In the genomic region with DNA sequence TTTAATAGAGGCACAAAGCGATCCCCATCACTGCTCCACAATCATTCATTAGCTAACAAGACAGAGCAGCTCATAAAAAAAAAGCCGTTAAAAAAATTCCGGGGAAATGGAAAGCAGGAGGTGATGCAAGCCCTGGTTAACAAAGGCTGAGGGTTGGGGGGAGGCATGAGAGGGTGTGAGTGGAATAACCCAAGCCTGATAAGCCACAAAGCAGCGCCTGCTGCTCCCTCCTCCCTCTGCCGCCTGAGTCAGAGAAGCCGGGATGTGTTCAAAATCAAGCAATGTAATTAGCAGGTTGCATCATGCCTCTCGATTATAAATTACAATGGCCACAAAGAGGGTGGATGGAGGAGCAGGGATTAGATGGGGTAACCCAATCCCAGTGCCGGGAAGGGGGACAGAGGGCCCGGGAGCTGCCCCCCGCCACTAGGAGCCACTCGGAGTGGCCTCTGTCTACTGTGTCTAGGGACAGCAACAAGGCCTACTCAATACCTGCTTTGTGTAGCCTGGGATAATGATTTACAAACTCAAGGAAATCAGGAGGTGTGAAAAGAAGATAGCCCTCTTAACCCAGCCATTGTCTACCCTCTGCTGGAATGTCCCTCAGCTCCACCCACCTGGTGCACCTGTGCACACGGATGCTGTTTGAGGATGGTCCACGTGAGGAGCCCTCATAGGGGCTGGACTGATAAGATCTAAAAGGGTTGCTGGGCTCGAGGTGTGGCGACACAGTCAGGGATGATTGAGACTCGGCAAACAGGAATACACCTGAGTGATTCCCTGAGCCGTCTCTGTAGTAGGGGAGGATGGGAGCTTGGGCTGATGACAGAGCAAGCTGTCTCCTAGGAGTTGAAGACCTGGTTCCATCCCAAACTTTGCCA, we compare ENCODE assay signal across 1 cellular context.
A peak's percentile ranks its signal among the peaks of the same experiment; 100 is the strongest.
TF ChIP-seq lines count a peak whose summit lies in the region.

No MANE protein-coding gene starts in this region.

TF ChIP-seq in HepG2, 621 proteins besides CTCF, POLR2A, EP300 and RAD21 (continued from another document and continues in another):
- TF ChIP-seq ELF4 (CRISPR knock-in tag; IDR thresholded peaks at IDR 0.05; ENCODE audit: borderline replicate concordance) (no peak), BHLHE40 (IDR thresholded peaks at IDR 0.05; ENCODE audit: low read length) (peak; percentile 72), CHD4 (IDR thresholded peaks at IDR 0.05; ENCODE audit: borderline replicate concordance, low read length) (no peak; the same call in 1 of the 2 replicates), SRY (CRISPR knock-in tag; IDR thresholded peaks at IDR 0.05) (0 out of 2 replicates have a peak, but pooled peaks have one; percentile 68), MLLT10 (CRISPR knock-in tag; IDR thresholded peaks at IDR 0.05) (no peak), SMARCC2 (IDR thresholded peaks at IDR 0.05) (no peak), SNAPC2 (CRISPR knock-in tag; IDR thresholded peaks at IDR 0.05) (no peak), RBFOX2 (IDR thresholded peaks at IDR 0.05; ENCODE audit: low read depth, low read length) (no peak), ZFP41 (CRISPR knock-in tag; IDR thresholded peaks at IDR 0.05; ENCODE audit: borderline replicate concordance) (no peak), ZBTB7B (CRISPR knock-in tag; IDR thresholded peaks at IDR 0.05) (peak; percentile 95), ASH2L (IDR thresholded peaks at IDR 0.05; ENCODE audit: insufficient read length, low read depth, low read length) (peak; percentile 89), SIX4 (CRISPR knock-in tag; IDR thresholded peaks at IDR 0.05) (peak; percentile 9; the same call in 1 of the 2 replicates), PLRG1 (conservative IDR thresholded peaks at IDR 0.05) (no peak), NFE2L2 (IDR thresholded peaks at IDR 0.05; ENCODE audit: low read length) (no peak), FOXK1 (CRISPR knock-in tag; IDR thresholded peaks at IDR 0.05; ENCODE audit: borderline replicate concordance, low read depth) (peak; percentile 88), ZNF607 (CRISPR knock-in tag; IDR thresholded peaks at IDR 0.05; ENCODE audit: borderline replicate concordance) (0 out of 2 replicates have a peak, but pooled peaks have one; percentile 3), PRPF4 (IDR thresholded peaks at IDR 0.05; ENCODE audit: low read depth, low read length, poor library complexity, severe bottlenecking) (no peak), ZNF556 (CRISPR knock-in tag; IDR thresholded peaks at IDR 0.05; ENCODE audit: borderline replicate concordance) (no peak), RBM22 (optimal IDR thresholded peaks at IDR 0.05; ENCODE audit: low read length) (no peak), PHF21A (CRISPR knock-in tag; IDR thresholded peaks at IDR 0.05) (peak; percentile 98), ZNF83 (CRISPR knock-in tag; IDR thresholded peaks at IDR 0.05; ENCODE audit: borderline replicate concordance) (no peak), WIZ (CRISPR knock-in tag; IDR thresholded peaks at IDR 0.05) (no peak), ZNF839 (CRISPR knock-in tag; IDR thresholded peaks at IDR 0.05; ENCODE audit: borderline replicate concordance) (no peak), ZNF354B (CRISPR knock-in tag; IDR thresholded peaks at IDR 0.05) (no peak), NFATC3 (CRISPR knock-in tag; IDR thresholded peaks at IDR 0.05) (no peak), NFRKB (IDR thresholded peaks at IDR 0.05) (no peak), ZNF234 (CRISPR knock-in tag; conservative IDR thresholded peaks at IDR 0.05) (no peak), ZSCAN30 (CRISPR knock-in tag; IDR thresholded peaks at IDR 0.05) (0 out of 2 replicates have a peak, but pooled peaks have one; percentile 24), ZNF296 (CRISPR knock-in tag; conservative IDR thresholded peaks at IDR 0.05) (peak; percentile 87; the same call in 1 of the 2 replicates), ETV6 (CRISPR knock-in tag; conservative IDR thresholded peaks at IDR 0.05) (no peak; the same call in none of the 2 replicates), ARHGAP35 (CRISPR knock-in tag; IDR thresholded peaks at IDR 0.05; ENCODE audit: borderline replicate concordance) (peak; percentile 57; the same call in 1 of the 2 replicates), SOX5 (CRISPR knock-in tag; IDR thresholded peaks at IDR 0.05; ENCODE audit: borderline replicate concordance) (peak; percentile 100)
- TF ChIP-seq, protein P1, sequence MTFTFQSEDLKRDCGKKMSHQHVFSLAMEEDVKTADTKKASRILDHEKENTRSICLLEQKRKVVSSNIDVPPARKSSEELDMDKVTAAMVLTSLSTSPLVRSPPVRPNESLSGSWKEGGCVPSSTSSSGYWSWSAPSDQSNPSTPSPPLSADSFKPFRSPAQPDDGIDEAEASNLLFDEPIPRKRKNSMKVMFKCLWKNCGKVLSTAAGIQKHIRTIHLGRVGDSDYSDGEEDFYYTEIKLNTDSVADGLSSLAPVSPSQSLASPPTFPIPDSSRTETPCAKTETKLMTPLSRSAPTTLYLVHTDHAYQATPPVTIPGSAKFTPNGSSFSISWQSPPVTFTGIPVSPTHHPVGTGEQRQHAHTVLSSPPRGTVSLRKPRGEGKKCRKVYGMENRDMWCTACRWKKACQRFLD (CRISPR knock-in tag; IDR thresholded peaks at IDR 0.05; ENCODE audit: borderline replicate concordance): no peak
- TF ChIP-seq, protein P2, sequence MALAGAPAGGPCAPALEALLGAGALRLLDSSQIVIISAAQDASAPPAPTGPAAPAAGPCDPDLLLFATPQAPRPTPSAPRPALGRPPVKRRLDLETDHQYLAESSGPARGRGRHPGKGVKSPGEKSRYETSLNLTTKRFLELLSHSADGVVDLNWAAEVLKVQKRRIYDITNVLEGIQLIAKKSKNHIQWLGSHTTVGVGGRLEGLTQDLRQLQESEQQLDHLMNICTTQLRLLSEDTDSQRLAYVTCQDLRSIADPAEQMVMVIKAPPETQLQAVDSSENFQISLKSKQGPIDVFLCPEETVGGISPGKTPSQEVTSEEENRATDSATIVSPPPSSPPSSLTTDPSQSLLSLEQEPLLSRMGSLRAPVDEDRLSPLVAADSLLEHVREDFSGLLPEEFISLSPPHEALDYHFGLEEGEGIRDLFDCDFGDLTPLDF (CRISPR knock-in tag; IDR thresholded peaks at IDR 0.05): peak; percentile 21; the same call in 1 of the 2 replicates
- TF ChIP-seq, protein P3, sequence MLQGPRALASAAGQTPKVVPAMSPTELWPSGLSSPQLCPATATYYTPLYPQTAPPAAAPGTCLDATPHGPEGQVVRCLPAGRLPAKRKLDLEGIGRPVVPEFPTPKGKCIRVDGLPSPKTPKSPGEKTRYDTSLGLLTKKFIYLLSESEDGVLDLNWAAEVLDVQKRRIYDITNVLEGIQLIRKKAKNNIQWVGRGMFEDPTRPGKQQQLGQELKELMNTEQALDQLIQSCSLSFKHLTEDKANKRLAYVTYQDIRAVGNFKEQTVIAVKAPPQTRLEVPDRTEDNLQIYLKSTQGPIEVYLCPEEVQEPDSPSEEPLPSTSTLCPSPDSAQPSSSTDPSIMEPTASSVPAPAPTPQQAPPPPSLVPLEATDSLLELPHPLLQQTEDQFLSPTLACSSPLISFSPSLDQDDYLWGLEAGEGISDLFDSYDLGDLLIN (CRISPR knock-in tag; IDR thresholded peaks at IDR 0.05; ENCODE audit: borderline replicate concordance): no peak
- TF ChIP-seq, protein P4, sequence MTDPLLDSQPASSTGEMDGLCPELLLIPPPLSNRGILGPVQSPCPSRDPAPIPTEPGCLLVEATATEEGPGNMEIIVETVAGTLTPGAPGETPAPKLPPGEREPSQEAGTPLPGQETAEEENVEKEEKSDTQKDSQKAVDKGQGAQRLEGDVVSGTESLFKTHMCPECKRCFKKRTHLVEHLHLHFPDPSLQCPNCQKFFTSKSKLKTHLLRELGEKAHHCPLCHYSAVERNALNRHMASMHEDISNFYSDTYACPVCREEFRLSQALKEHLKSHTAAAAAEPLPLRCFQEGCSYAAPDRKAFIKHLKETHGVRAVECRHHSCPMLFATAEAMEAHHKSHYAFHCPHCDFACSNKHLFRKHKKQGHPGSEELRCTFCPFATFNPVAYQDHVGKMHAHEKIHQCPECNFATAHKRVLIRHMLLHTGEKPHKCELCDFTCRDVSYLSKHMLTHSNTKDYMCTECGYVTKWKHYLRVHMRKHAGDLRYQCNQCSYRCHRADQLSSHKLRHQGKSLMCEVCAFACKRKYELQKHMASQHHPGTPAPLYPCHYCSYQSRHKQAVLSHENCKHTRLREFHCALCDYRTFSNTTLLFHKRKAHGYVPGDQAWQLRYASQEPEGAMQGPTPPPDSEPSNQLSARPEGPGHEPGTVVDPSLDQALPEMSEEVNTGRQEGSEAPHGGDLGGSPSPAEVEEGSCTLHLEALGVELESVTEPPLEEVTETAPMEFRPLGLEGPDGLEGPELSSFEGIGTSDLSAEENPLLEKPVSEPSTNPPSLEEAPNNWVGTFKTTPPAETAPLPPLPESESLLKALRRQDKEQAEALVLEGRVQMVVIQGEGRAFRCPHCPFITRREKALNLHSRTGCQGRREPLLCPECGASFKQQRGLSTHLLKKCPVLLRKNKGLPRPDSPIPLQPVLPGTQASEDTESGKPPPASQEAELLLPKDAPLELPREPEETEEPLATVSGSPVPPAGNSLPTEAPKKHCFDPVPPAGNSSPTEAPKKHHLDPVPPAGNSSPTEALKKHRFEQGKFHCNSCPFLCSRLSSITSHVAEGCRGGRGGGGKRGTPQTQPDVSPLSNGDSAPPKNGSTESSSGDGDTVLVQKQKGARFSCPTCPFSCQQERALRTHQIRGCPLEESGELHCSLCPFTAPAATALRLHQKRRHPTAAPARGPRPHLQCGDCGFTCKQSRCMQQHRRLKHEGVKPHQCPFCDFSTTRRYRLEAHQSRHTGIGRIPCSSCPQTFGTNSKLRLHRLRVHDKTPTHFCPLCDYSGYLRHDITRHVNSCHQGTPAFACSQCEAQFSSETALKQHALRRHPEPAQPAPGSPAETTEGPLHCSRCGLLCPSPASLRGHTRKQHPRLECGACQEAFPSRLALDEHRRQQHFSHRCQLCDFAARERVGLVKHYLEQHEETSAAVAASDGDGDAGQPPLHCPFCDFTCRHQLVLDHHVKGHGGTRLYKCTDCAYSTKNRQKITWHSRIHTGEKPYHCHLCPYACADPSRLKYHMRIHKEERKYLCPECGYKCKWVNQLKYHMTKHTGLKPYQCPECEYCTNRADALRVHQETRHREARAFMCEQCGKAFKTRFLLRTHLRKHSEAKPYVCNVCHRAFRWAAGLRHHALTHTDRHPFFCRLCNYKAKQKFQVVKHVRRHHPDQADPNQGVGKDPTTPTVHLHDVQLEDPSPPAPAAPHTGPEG (CRISPR knock-in tag; IDR thresholded peaks at IDR 0.05): peak; percentile 66
- TF ChIP-seq, protein P5, sequence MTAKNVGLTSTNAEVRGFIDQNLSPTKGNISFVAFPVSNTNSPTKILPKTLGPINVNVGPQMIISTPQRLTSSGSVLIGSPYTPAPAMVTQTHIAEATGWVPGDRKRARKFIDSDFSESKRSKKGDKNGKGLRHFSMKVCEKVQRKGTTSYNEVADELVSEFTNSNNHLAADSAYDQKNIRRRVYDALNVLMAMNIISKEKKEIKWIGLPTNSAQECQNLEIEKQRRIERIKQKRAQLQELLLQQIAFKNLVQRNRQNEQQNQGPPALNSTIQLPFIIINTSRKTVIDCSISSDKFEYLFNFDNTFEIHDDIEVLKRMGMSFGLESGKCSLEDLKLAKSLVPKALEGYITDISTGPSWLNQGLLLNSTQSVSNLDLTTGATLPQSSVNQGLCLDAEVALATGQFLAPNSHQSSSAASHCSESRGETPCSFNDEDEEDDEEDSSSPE (CRISPR knock-in tag; IDR thresholded peaks at IDR 0.05): peak; percentile 56; the same call in 1 of the 2 replicates
- TF ChIP-seq, protein P6, sequence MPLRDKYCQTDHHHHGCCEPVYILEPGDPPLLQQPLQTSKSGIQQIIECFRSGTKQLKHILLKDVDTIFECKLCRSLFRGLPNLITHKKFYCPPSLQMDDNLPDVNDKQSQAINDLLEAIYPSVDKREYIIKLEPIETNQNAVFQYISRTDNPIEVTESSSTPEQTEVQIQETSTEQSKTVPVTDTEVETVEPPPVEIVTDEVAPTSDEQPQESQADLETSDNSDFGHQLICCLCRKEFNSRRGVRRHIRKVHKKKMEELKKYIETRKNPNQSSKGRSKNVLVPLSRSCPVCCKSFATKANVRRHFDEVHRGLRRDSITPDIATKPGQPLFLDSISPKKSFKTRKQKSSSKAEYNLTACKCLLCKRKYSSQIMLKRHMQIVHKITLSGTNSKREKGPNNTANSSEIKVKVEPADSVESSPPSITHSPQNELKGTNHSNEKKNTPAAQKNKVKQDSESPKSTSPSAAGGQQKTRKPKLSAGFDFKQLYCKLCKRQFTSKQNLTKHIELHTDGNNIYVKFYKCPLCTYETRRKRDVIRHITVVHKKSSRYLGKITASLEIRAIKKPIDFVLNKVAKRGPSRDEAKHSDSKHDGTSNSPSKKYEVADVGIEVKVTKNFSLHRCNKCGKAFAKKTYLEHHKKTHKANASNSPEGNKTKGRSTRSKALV (CRISPR knock-in tag; IDR thresholded peaks at IDR 0.05): peak; percentile 49; the same call in 1 of the 2 replicates
- TF ChIP-seq, protein P7, sequence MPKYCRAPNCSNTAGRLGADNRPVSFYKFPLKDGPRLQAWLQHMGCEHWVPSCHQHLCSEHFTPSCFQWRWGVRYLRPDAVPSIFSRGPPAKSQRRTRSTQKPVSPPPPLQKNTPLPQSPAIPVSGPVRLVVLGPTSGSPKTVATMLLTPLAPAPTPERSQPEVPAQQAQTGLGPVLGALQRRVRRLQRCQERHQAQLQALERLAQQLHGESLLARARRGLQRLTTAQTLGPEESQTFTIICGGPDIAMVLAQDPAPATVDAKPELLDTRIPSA (CRISPR knock-in tag; IDR thresholded peaks at IDR 0.05; ENCODE audit: borderline replicate concordance): no peak
- TF ChIP-seq, protein P8, sequence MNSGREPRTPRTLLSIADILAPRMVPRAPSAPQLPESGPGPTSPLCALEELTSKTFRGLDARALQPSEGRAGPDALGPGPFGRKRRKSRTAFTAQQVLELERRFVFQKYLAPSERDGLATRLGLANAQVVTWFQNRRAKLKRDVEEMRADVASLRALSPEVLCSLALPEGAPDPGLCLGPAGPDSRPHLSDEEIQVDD (CRISPR knock-in tag; IDR thresholded peaks at IDR 0.05; ENCODE audit: borderline replicate concordance): no peak
- TF ChIP-seq, protein P9, sequence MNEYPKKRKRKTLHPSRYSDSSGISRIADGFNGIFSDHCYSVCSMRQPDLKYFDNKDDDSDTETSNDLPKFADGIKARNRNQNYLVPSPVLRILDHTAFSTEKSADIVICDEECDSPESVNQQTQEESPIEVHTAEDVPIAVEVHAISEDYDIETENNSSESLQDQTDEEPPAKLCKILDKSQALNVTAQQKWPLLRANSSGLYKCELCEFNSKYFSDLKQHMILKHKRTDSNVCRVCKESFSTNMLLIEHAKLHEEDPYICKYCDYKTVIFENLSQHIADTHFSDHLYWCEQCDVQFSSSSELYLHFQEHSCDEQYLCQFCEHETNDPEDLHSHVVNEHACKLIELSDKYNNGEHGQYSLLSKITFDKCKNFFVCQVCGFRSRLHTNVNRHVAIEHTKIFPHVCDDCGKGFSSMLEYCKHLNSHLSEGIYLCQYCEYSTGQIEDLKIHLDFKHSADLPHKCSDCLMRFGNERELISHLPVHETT (CRISPR knock-in tag; conservative IDR thresholded peaks at IDR 0.05): peak; percentile 70
- TF ChIP-seq, protein P10, sequence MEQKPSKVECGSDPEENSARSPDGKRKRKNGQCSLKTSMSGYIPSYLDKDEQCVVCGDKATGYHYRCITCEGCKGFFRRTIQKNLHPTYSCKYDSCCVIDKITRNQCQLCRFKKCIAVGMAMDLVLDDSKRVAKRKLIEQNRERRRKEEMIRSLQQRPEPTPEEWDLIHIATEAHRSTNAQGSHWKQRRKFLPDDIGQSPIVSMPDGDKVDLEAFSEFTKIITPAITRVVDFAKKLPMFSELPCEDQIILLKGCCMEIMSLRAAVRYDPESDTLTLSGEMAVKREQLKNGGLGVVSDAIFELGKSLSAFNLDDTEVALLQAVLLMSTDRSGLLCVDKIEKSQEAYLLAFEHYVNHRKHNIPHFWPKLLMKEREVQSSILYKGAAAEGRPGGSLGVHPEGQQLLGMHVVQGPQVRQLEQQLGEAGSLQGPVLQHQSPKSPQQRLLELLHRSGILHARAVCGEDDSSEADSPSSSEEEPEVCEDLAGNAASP (CRISPR knock-in tag; IDR thresholded peaks at IDR 0.05; ENCODE audit: borderline replicate concordance): peak; percentile 48; the same call in 1 of the 2 replicates
